Comparison of ENCODE assay signal across 7 cellular contexts in the genomic region with DNA sequence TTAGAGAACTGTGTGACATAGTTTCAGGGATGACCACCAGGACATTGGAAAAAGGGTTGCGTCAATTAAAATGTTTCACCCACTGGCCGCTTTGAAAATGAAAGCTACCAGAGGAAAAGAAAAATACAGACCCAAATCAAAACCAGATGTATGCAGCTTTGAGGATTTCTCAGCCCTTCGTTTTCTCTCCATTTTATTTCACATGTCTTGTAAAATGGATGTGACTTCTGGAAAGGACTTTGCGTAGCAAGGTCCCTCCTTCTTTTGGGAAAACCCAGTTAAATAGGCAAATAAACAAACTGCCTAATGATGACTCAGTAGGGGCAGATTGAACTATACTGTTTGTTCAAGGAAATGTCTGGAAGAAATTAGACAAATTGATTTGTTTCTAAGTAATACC.
DNase-seq lines count a peak whose midpoint lies in the region; TF ChIP-seq lines count a peak whose summit lies in the region.
"Not testable (repeated sequence)": the region's sequence is repeated elsewhere in the genome, so short reads cannot be mapped to it uniquely, and the experiment has no call there.

No MANE protein-coding gene starts in this region.

- H2BK15ac ChIP-seq in mesenchymal stem cell (ENCODE audit: low read depth, poor library complexity, severe bottlenecking) = not testable (repeated sequence)

- H3K27ac ChIP-seq in VCaP = peak overlapping the region; percentile 60
- not testable (repeated sequence) for H3K27ac ChIP-seq in mesenchymal stem cell (ENCODE audit: low read length, poor library complexity, severe bottlenecking)

- not testable (repeated sequence) for H3K4ac ChIP-seq in mesenchymal stem cell (ENCODE audit: low read depth in 1 of 2, low read length in 2 of 2)

- not testable (repeated sequence) for H2BK12ac ChIP-seq in mesenchymal stem cell (ENCODE audit: low read length in 2 of 2)

- H2BK5ac ChIP-seq in mesenchymal stem cell (ENCODE audit: low read depth, low read length, poor library complexity, severe bottlenecking) = not testable (repeated sequence)

- H4K91ac ChIP-seq in mesenchymal stem cell (ENCODE audit: low read length) = not testable (repeated sequence)

- no CpG with 5 or more reads among the region's 4 CpGs for WGBS in mesenchymal stem cell

- H3K18ac ChIP-seq in mesenchymal stem cell (ENCODE audit: low read depth in 1 of 2, low read length in 2 of 2) = not testable (repeated sequence)

- not testable (repeated sequence) for H3K23ac ChIP-seq in mesenchymal stem cell (ENCODE audit: low read length in 2 of 2)

- not testable (repeated sequence) for H3K36me3 ChIP-seq in mesenchymal stem cell (ENCODE audit: control insufficient read depth in 1 of 2, insufficient read depth in 2 of 2, low read depth in 1 of 2, low read length in 2 of 2)

- H2BK120ac ChIP-seq in mesenchymal stem cell (ENCODE audit: low read depth, low read length) = not testable (repeated sequence)

- not testable (repeated sequence) for H3K27me3 ChIP-seq in mesenchymal stem cell (ENCODE audit: control insufficient read depth in 1 of 2, insufficient read depth in 1 of 2, low read length in 2 of 2)

- peak; percentile 19 for DNase-seq in AG20443 (ENCODE audit: low spot score)
- peak; percentile 49 for DNase-seq in ELR (ENCODE audit: low read depth)
- DNase-seq in HFF-Myc (ENCODE audit: extremely low read depth, low read depth) = peak; percentile 52
- peak; percentile 37 for DNase-seq in choroid plexus epithelial cell (ENCODE audit: low read depth)
- peak; percentile 87 for DNase-seq in fibroblast of peridontal ligament (ENCODE audit: extremely low read depth)
- DNase-seq in mesenchymal stem cell = peak; percentile 6

- not testable (repeated sequence) for H3K79me1 ChIP-seq in mesenchymal stem cell (replicated peaks; ENCODE audit: low read length, poor library complexity, severe bottlenecking)

- not testable (repeated sequence) for H3K9me3 ChIP-seq in mesenchymal stem cell (ENCODE audit: control insufficient read depth, low read length)

- TF ChIP-seq CTCF in HFF-Myc (IDR thresholded peaks at IDR 0.05; ENCODE audit: low read depth, low read length, missing control alignments); VCaP (conservative IDR thresholded peaks at IDR 0.05); choroid plexus epithelial cell (conservative IDR thresholded peaks at IDR 0.05; ENCODE audit: low read depth, low read length): not testable (repeated sequence)

- H3K4me2 ChIP-seq in mesenchymal stem cell (ENCODE audit: low read length, poor library complexity, severe bottlenecking) = not testable (repeated sequence)

- not testable (repeated sequence) for H3K9ac ChIP-seq in mesenchymal stem cell (ENCODE audit: low read length)

- not testable (repeated sequence) for H2AK5ac ChIP-seq in mesenchymal stem cell (ENCODE audit: low read length, severe bottlenecking)

- H3K14ac ChIP-seq in mesenchymal stem cell (ENCODE audit: low read length in 2 of 2) = not testable (repeated sequence)

- not testable (repeated sequence) for H3K4me3 ChIP-seq in HFF-Myc (replicated peaks; ENCODE audit: low read depth, low read length); mesenchymal stem cell (ENCODE audit: insufficient read depth in 1 of 2, low read depth in 1 of 2, low read length in 2 of 2)
- H3K4me3 ChIP-seq in choroid plexus epithelial cell (ENCODE audit: low read depth, low read length) = peak overlapping the region; percentile 41

- H4K8ac ChIP-seq in mesenchymal stem cell (ENCODE audit: low read length) = not testable (repeated sequence)

- not testable (repeated sequence) for H2AFZ ChIP-seq in mesenchymal stem cell (ENCODE audit: low read depth, low read length)

- not testable (repeated sequence) for H3K4me1 ChIP-seq in mesenchymal stem cell (ENCODE audit: control insufficient read depth, insufficient read depth, low read depth, low read length)

Comparison
In these comparisons a context has a peak if more than half of its experiments do, and no peak if none do; other contexts are left out.
1. DNase-seq: peak in every context shown above with its lines; median percentile 87 in fibroblast of peridontal ligament; 52 in HFF-Myc; 49 in ELR; 37 in choroid plexus epithelial cell; 19 in AG20443; 6 in mesenchymal stem cell.